In the genomic region with DNA sequence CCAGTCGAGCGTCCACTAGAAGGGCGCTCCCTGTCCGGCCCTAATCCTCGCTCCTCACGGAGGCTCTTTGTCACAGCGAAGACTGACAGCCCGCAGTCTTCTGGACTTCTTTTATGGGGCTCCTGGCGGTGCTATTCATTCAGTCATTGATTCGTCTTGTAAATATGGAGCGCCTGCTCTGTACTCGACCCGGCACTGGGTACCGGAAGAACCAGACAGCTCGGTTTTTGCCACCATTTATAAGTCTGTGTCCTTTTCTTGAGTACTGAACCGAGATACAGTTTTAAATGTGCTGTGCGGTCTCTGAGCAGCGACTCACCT, we compare ENCODE assay signal across 8 cellular contexts. TPM values are rescaled to one million over a fixed set of nuclear protein-coding genes. Genes with fewer than 3 reads are reported as not detected.
DNase-seq lines count a peak whose midpoint lies in the region; ATAC-seq and TF ChIP-seq lines count a peak whose summit lies in the region.

No MANE protein-coding gene starts in this region.

- no peaks in the 10 kb centered on the region for H3F3A ChIP-seq in smooth muscle cell (ENCODE audit: low read depth)

- peaks cover 0 to 5% (median 0%) of the 10 kb centered on the region in 11 experiments; a peak in 2 of 22 replicates for H4K20me1 ChIP-seq in BLaER1 treated with 17β-estradiol and CSF1 and Interleukin-3, amounts not matched to agents 10 nM and 100 nM
- no peaks in the 10 kb centered on the region for H4K20me1 ChIP-seq in smooth muscle cell (ENCODE audit: low read depth)

- peak overlapping the region; percentile 78 to 89 (median 87) for H3K9ac ChIP-seq in BLaER1 treated with 17β-estradiol and CSF1 and Interleukin-3, amounts not matched to agents 10 nM and 100 nM
- peak overlapping the region; percentile 77 for H3K9ac ChIP-seq in smooth muscle cell (ENCODE audit: low read depth)

- TF ChIP-seq CTCF in HL-60 (IDR thresholded peaks at IDR 0.05; ENCODE audit: insufficient read depth, low read length) (no peak), WI38 (IDR thresholded peaks at IDR 0.05; ENCODE audit: low read depth, low read length) (no peak), left ventricle myocardium inferior (IDR thresholded peaks at IDR 0.05; ENCODE audit: borderline replicate concordance) (no peak), smooth muscle cell (IDR thresholded peaks at IDR 0.05; ENCODE audit: borderline replicate concordance, insufficient read depth, poor library complexity, severe bottlenecking) (no peak)

- H3K4me3 ChIP-seq in BLaER1 treated with 17β-estradiol and CSF1 and Interleukin-3, amounts not matched to agents 10 nM and 100 nM: peak overlapping the region; percentile 77 to 96 (median 86)
- H3K4me3 ChIP-seq in HL-60 (replicated peaks; ENCODE audit: insufficient read depth, low read length) (peak overlapping the region; percentile 79), WI38 (ENCODE audit: low read depth, low read length) (peak overlapping the region; percentile 66), left ventricle myocardium inferior (peak overlapping the region; percentile 90), smooth muscle cell (peak overlapping the region; percentile 71)

- WGBS in smooth muscle cell (ENCODE audit: low lambda C conversion rate): 8% methylated on average over 18 of the region's 18 CpGs

- peaks cover 0 to 30% (median 18%) of the 10 kb centered on the region in 11 experiments; a peak in 20 of 22 replicates for H3K36me3 ChIP-seq in BLaER1 treated with 17β-estradiol and CSF1 and Interleukin-3, amounts not matched to agents 10 nM and 100 nM
- H3K36me3 ChIP-seq in left ventricle myocardium inferior (no peaks in the 10 kb centered on the region), smooth muscle cell (ENCODE audit: low read depth) (no peaks in the 10 kb centered on the region)

- peak overlapping the region; percentile 81 to 96 (median 89); a peak in 21 of 22 replicates for H3K27ac ChIP-seq in BLaER1 treated with 17β-estradiol and CSF1 and Interleukin-3, amounts not matched to agents 10 nM and 100 nM
- peak overlapping the region; percentile 94 for H3K27ac ChIP-seq in HL-60 (replicated peaks)
- peak overlapping the region; percentile 97 for H3K27ac ChIP-seq in left ventricle myocardium inferior (replicated peaks)
- peak overlapping the region; percentile 89 for H3K27ac ChIP-seq in smooth muscle cell (ENCODE audit: low read depth)

- DNase-seq in HL-60 (ENCODE audit: low read depth in 1 of 2, low spot score in 1 of 2) (no peak), left ventricle myocardium inferior (no peak), smooth muscle cell (lab: John Stamatoyannopoulos, UW; ENCODE audit: unreplicated experiment) (no peak), left lobe of liver (ENCODE audit: low spot score) (no peak), NCI-H1930 (lab: John Stamatoyannopoulos, UW) (no peak)

- ATAC-seq in GM19025 (IDR thresholded peaks at IDR 0.05; ENCODE audit: low read depth, unreplicated experiment): peak; percentile 15
- no peak for ATAC-seq in left lobe of liver

- H3K79me2 ChIP-seq in smooth muscle cell (ENCODE audit: low read depth): peaks cover 19% of the 10 kb centered on the region

- H3K4me1 ChIP-seq in BLaER1 treated with 17β-estradiol and CSF1 and Interleukin-3, amounts not matched to agents 10 nM and 100 nM: peaks cover 17 to 24% (median 22%) of the 10 kb centered on the region in 10 experiments
- peaks cover 29% of the 10 kb centered on the region for H3K4me1 ChIP-seq in left ventricle myocardium inferior
- H3K4me1 ChIP-seq in smooth muscle cell (ENCODE audit: low read depth): peaks cover 12% of the 10 kb centered on the region

- peaks cover 0 to 32% (median 24%) of the 10 kb centered on the region in 11 experiments; a peak in 20 of 22 replicates for H3K9me3 ChIP-seq in BLaER1 treated with 17β-estradiol and CSF1 and Interleukin-3, amounts not matched to agents 10 nM and 100 nM (replicated peaks in 1 of 11)
- no peaks in the 10 kb centered on the region for H3K9me3 ChIP-seq in left ventricle myocardium inferior (replicated peaks)
- H3K9me3 ChIP-seq in smooth muscle cell (replicated peaks; ENCODE audit: low read depth): no peaks in the 10 kb centered on the region

- intact Hi-C loops in left ventricle myocardium inferior (cut with micrococcal nuclease): no loop called here

- H3K27me3 ChIP-seq in BLaER1 treated with 17β-estradiol and CSF1 and Interleukin-3, amounts not matched to agents 10 nM and 100 nM: no peaks in the 10 kb centered on the region
- H3K27me3 ChIP-seq in HL-60 (ENCODE audit: insufficient read depth, poor library complexity, severe bottlenecking) (no peaks in the 10 kb centered on the region), left ventricle myocardium inferior (ENCODE audit: low read depth) (no peaks in the 10 kb centered on the region), smooth muscle cell (ENCODE audit: low read depth) (no peaks in the 10 kb centered on the region)

- H3K4me2 ChIP-seq in BLaER1 treated with 17β-estradiol and CSF1 and Interleukin-3, amounts not matched to agents 10 nM and 100 nM: peak overlapping the region; percentile 86 to 100 (median 93)
- peak overlapping the region; percentile 92 for H3K4me2 ChIP-seq in smooth muscle cell

- peak overlapping the region; percentile 95 for H2AFZ ChIP-seq in smooth muscle cell (ENCODE audit: low read depth)

RNA-seq across cellular contexts. Expression of gene DMAC2L, which starts 0.6 kb away (rescaled TPM):
- total RNA-seq in left ventricle myocardium inferior: 28.3 TPM
- total RNA-seq in smooth muscle cell: 1.6 and 14.5 TPM in 2 replicates
- 5.7 and 8.5 TPM in 2 replicates for polyA plus RNA-seq in smooth muscle cell
- total RNA-seq in left lobe of liver: 8.0 TPM

RNA-seq across cellular contexts. Expression of gene L2HGDH, which starts 0.7 kb away (rescaled TPM):
- total RNA-seq in left ventricle myocardium inferior: 11.3 TPM
- 3.5 and 4.2 TPM in 2 replicates for total RNA-seq in smooth muscle cell
- 3.0 and 4.6 TPM in 2 replicates for polyA plus RNA-seq in smooth muscle cell
- total RNA-seq in left lobe of liver: 9.2 TPM
